ENCODE assay signal across 8 cellular contexts in genomic region chrX:154379569-154379951, GRCh38. TPM values are rescaled to one million over a fixed set of nuclear protein-coding genes. Genes with fewer than 3 reads are reported as not detected.
DNase-seq lines count a peak whose midpoint lies in the region; ATAC-seq and TF ChIP-seq lines count a peak whose summit lies in the region.

No MANE protein-coding gene starts in this region.

- TF ChIP-seq EP300 in stomach (IDR thresholded peaks at IDR 0.05), result no peak

- peak overlapping the region; percentile 89 for H3K4me3 ChIP-seq in iPS DF 6.9 (ENCODE audit: low read length)
- peak overlapping the region; percentile 59 to 75 (median 64) for H3K4me3 ChIP-seq in stomach

- intact Hi-C loops in stomach (cut with DNase I; ENCODE audit: low total_unique reads), result no loop called here

- peaks cover 8% of the 10 kb centered on the region for H3K4me1 ChIP-seq in iPS DF 6.9 (ENCODE audit: control insufficient read depth, insufficient read depth, low read length)
- H3K4me1 ChIP-seq in stomach, result peaks cover 4 to 38% (median 29%) of the 10 kb centered on the region in 4 donors

- peaks cover 2% of the 10 kb centered on the region for H3K36me3 Mint-ChIP-seq in activated CD4-positive, alpha-beta memory T cell treated with anti-CD3 and anti-CD28 coated beads, Interleukin-2, amount 10 ng/mL, durations not matched to agents 7 days and 5 days (ENCODE audit: low read depth)

- peak overlapping the region; percentile 80 for H3K4me3 Mint-ChIP-seq in activated CD4-positive, alpha-beta memory T cell treated with anti-CD3 and anti-CD28 coated beads, Interleukin-2, amount 10 ng/mL, durations not matched to agents 7 days and 5 days

- no peak for TF ChIP-seq POLR2A in stomach (IDR thresholded peaks at IDR 0.05)

- CTCF ChIA-PET in activated CD4-positive, alpha-beta memory T cell treated with anti-CD3 and anti-CD28 coated beads, Interleukin-2, amount 10 ng/mL, durations not matched to agents 7 days and 5 days (lab: Charles Lee), result interaction anchor here (1.5 kb wide), 1 partner anchor 11 kb away, joined by 4 read pairs; no protein-coding TSS in a partner anchor

- H3K27ac ChIP-seq in iPS DF 6.9 (ENCODE audit: low read length), result no peak overlapping the region
- H3K27ac ChIP-seq in stomach, result peak overlapping the region; percentile 86 to 99 (median 98)

- no peaks in the 10 kb centered on the region for H3K27me3 Mint-ChIP-seq in activated CD4-positive, alpha-beta memory T cell treated with anti-CD3 and anti-CD28 coated beads, Interleukin-2, amount 10 ng/mL, durations not matched to agents 7 days and 5 days

- no peaks in the 10 kb centered on the region for H3K9me3 Mint-ChIP-seq in activated CD4-positive, alpha-beta memory T cell treated with anti-CD3 and anti-CD28 coated beads, Interleukin-2, amount 10 ng/mL, durations not matched to agents 7 days and 5 days

- H3K27me3 ChIP-seq in iPS DF 6.9 (ENCODE audit: control insufficient read depth, insufficient read depth, low read length) (no peaks in the 10 kb centered on the region), stomach (no peaks in the 10 kb centered on the region)

- no peak for ATAC-seq in HG02973 (IDR thresholded peaks at IDR 0.05; ENCODE audit: unreplicated experiment)

- WGBS in iPS DF 6.9 (ENCODE audit: insufficient coverage, insufficient read length), result no CpG with 5 or more reads among the region's 38 CpGs
- 0 to 51% (median 4%) methylated on average over 10 to 38 of the region's 38 CpGs for WGBS in stomach, 5 donors

- H3K9me3 ChIP-seq in iPS DF 6.9 (ENCODE audit: control insufficient read depth, insufficient read depth, low read length) (no peaks in the 10 kb centered on the region), stomach (no peaks in the 10 kb centered on the region)

- peaks cover 30% of the 10 kb centered on the region for H3K4me1 Mint-ChIP-seq in activated CD4-positive, alpha-beta memory T cell treated with anti-CD3 and anti-CD28 coated beads, Interleukin-2, amount 10 ng/mL, durations not matched to agents 7 days and 5 days

- TF ChIP-seq CTCF in stomach (IDR thresholded peaks at IDR 0.05), result no peak

- POLR2A ChIA-PET in activated CD4-positive, alpha-beta memory T cell treated with anti-CD3 and anti-CD28 coated beads, Interleukin-2, amount 10 ng/mL, durations not matched to agents 7 days and 5 days (lab: Charles Lee), result interaction anchor here (1.0 to 2.0 kb wide), 5 partner anchors 10 to 361 kb away, joined by 3 to 17 read pairs (median 4); partner anchors contain the start of gene RPL10

- H3K36me3 ChIP-seq in iPS DF 6.9 (ENCODE audit: control insufficient read depth, insufficient read depth, low read length) (peaks cover 5% of the 10 kb centered on the region; the same call in 1 of the 2 replicates), stomach (peaks cover 0 to 14% (median 7%) of the 10 kb centered on the region in 4 donors)

- DNase-seq in DMS 273 (lab: John Stamatoyannopoulos, UW; ENCODE audit: unreplicated experiment) (peak; percentile 52), DMS 273 treated with DMSO at 0.1 percent for 48 hours (lab: John Stamatoyannopoulos, UW) (no peak), iPS DF 6.9 (ENCODE audit: low read depth, low spot score) (no peak), stomach (no peak), AG08395 (ENCODE audit: low spot score) (no peak), NCI-H1417 treated with DMSO at 0.1 percent for 48 hours (lab: John Stamatoyannopoulos, UW) (no peak)
- no peak for DNase-seq in activated CD4-positive, alpha-beta memory T cell treated with anti-CD3 and anti-CD28 coated beads, Interleukin-2, amount 10 ng/mL, durations not matched to agents 7 days and 5 days

- H3K27ac Mint-ChIP-seq in activated CD4-positive, alpha-beta memory T cell treated with anti-CD3 and anti-CD28 coated beads, Interleukin-2, amount 10 ng/mL, durations not matched to agents 7 days and 5 days, result peak overlapping the region; percentile 84

RNA-seq across cellular contexts. Expression of gene EMD, which starts 0.5 kb away (rescaled TPM):
- 10 to 100 TPM; 65.5 to 66.0 TPM for total RNA-seq in activated CD4-positive, alpha-beta memory T cell treated with anti-CD3 and anti-CD28 coated beads, Interleukin-2, amount 10 ng/mL, durations not matched to agents 7 days and 5 days
- 100 to 1,000 TPM in 1 of 5 donors, 10 to 100 TPM in 4; 24.2 to 117 (median 38.5) TPM for total RNA-seq in stomach
- polyA plus RNA-seq in stomach, result 100 to 1,000 TPM in 1 of 3 donors, 10 to 100 TPM in 2; 62.9 to 135 (median 97.8) TPM

RNA-seq across cellular contexts. Expression of gene FLNA, which starts 5.1 kb away (rescaled TPM):
- 1,000 to 10,000 TPM; 1,571 to 1,579 TPM for total RNA-seq in activated CD4-positive, alpha-beta memory T cell treated with anti-CD3 and anti-CD28 coated beads, Interleukin-2, amount 10 ng/mL, durations not matched to agents 7 days and 5 days
- total RNA-seq in stomach, result 1,000 to 10,000 TPM in 4 of 5 donors, 100 to 1,000 TPM in 1; 638 to 3,511 (median 2,572) TPM
- polyA plus RNA-seq in stomach, result 1,000 to 10,000 TPM in 1 of 3 donors, 100 to 1,000 TPM in 1, 10 to 100 TPM in 1; 89.2 to 1,461 (median 171) TPM

RNA-seq across cellular contexts. Expression of gene RPL10, which starts 18.6 kb away (rescaled TPM):
- 1,000 to 10,000 TPM; 2,958 to 2,962 TPM for total RNA-seq in activated CD4-positive, alpha-beta memory T cell treated with anti-CD3 and anti-CD28 coated beads, Interleukin-2, amount 10 ng/mL, durations not matched to agents 7 days and 5 days
- 1,000 to 10,000 TPM in 4 of 5 donors, 100 to 1,000 TPM in 1; 783 to 3,421 (median 2,020) TPM for total RNA-seq in stomach
- 1,000 to 10,000 TPM; 5,802 to 8,616 (median 6,179) TPM for polyA plus RNA-seq in stomach

RNA-seq across cellular contexts. Expression of gene DNASE1L1, which starts 29.5 kb away (rescaled TPM):
- total RNA-seq in activated CD4-positive, alpha-beta memory T cell treated with anti-CD3 and anti-CD28 coated beads, Interleukin-2, amount 10 ng/mL, durations not matched to agents 7 days and 5 days, result 10 to 100 TPM; 23.3 to 23.7 TPM
- 10 to 100 TPM; 12.5 to 48.7 (median 26.3) TPM for total RNA-seq in stomach
- 10 to 100 TPM; 15.9 to 18.2 (median 16.0) TPM for polyA plus RNA-seq in stomach

RNA-seq across cellular contexts. Expression of gene TAFAZZIN, which starts 31.8 kb away (rescaled TPM):
- total RNA-seq in activated CD4-positive, alpha-beta memory T cell treated with anti-CD3 and anti-CD28 coated beads, Interleukin-2, amount 10 ng/mL, durations not matched to agents 7 days and 5 days, result 10 to 100 TPM; 93.7 to 93.9 TPM
- total RNA-seq in stomach, result 100 to 1,000 TPM in 2 of 5 donors, 10 to 100 TPM in 3; 12.7 to 202 (median 84.6) TPM
- polyA plus RNA-seq in stomach, result 10 to 100 TPM; 19.4 to 59.9 (median 21.8) TPM
